35 cellular contexts compared by ENCODE assay signal in genomic region chr2:23859234-23859633, GRCh38.
"Had no signal": no experiment of that assay in that cellular context is flagged by ENCODE, and none has a peak within 500 bp of the region (broad histone marks: within the 10 kb centered on the region; RNA-seq: fewer than 3 reads in every experiment).

No MANE protein-coding gene starts in this region.

- H3K27ac ChIP-seq: adrenal gland, body of pancreas, brain microvascular endothelial cell, breast epithelium, VCaP had no signal

- H3K27me3 Mint-ChIP-seq: activated B cell treated with CpG ODN at 0.5 μM for 24 hours; activated CD4-positive, alpha-beta memory T cell treated with anti-CD3 and anti-CD28 coated beads for 36 hours; activated CD4-positive, alpha-beta T cell treated with anti-CD3 and anti-CD28 coated beads, Interleukin-2, amount 10 ng/mL, durations not matched to agents 24 days and 14 days; activated CD8-positive, alpha-beta T cell treated with anti-CD3 and anti-CD28 coated beads for 36 hours; activated naive CD8-positive, alpha-beta T cell treated with anti-CD3 and anti-CD28 coated beads for 36 hours; activated T-helper 17 cell treated with anti-CD3 and anti-CD28 coated beads, Interleukin-2, amount 50 U/mL, for 72 hours; central memory CD8-positive, alpha-beta T cell had no signal

- H3K4me1 Mint-ChIP-seq: activated B cell treated with CpG ODN at 0.5 μM for 24 hours; activated CD4-positive, alpha-beta T cell treated with anti-CD3 and anti-CD28 coated beads, Interleukin-2, amount 10 ng/mL, durations not matched to agents 24 days and 14 days; activated naive CD8-positive, alpha-beta T cell treated with anti-CD3 and anti-CD28 coated beads for 36 hours; activated T-helper 17 cell treated with anti-CD3 and anti-CD28 coated beads, Interleukin-2, amount 50 U/mL, for 72 hours; central memory CD8-positive, alpha-beta T cell had no signal

- H3K4me3 Mint-ChIP-seq: activated B cell treated with CpG ODN at 0.5 μM for 24 hours; activated CD4-positive, alpha-beta memory T cell treated with anti-CD3 and anti-CD28 coated beads for 36 hours; activated CD4-positive, alpha-beta T cell treated with anti-CD3 and anti-CD28 coated beads, Interleukin-2, amount 10 ng/mL, durations not matched to agents 24 days and 14 days; activated CD8-positive, alpha-beta T cell treated with anti-CD3 and anti-CD28 coated beads for 36 hours; activated naive CD4-positive, alpha-beta T cell treated with anti-CD3 and anti-CD28 coated beads for 36 hours; activated naive CD8-positive, alpha-beta T cell treated with anti-CD3 and anti-CD28 coated beads for 36 hours; activated T-cell treated with anti-CD3 and anti-CD28 coated beads, Interleukin-2, amount 50 U/mL, for 4 hours; activated T-cell treated with anti-CD3 and anti-CD28 coated beads, Interleukin-2, amount 50 U/mL, for 72 hours; activated T-helper 1 cell treated with anti-CD3 and anti-CD28 coated beads, Interleukin-12 subunit alpha, Interleukin-12 subunit beta, Interleukin-2, Interleukin-4 antibody, amounts not matched to agents 30 ng/mL and 10 ng/mL and 1 ng/mL, durations not matched to agents 14 hours and 24 hours and 36 hours; activated T-helper 17 cell treated with anti-CD3 and anti-CD28 coated beads, Interleukin-2, amount 50 U/mL, for 72 hours; central memory CD8-positive, alpha-beta T cell; T-helper 1 cell treated with Interleukin-12 subunit alpha and Interleukin-12 subunit beta and Interleukin-4 antibody, amounts not matched to agents 30 μg/mL and 1 μg/mL, for 36 hours; T-helper 2 cell treated with Interferon-gamma antibody and Interleukin-4, amounts not matched to agents 5 μg/mL and 100 μg/mL, for 36 hours had no signal

- H3K9me3 Mint-ChIP-seq: activated B cell treated with CpG ODN at 0.5 μM for 24 hours; activated CD4-positive, alpha-beta memory T cell treated with anti-CD3 and anti-CD28 coated beads for 36 hours; activated CD4-positive, alpha-beta T cell treated with anti-CD3 and anti-CD28 coated beads, Interleukin-2, amount 10 ng/mL, durations not matched to agents 24 days and 14 days; activated CD8-positive, alpha-beta T cell treated with anti-CD3 and anti-CD28 coated beads for 36 hours; activated naive CD4-positive, alpha-beta T cell treated with anti-CD3 and anti-CD28 coated beads for 36 hours; activated naive CD4-positive, alpha-beta T cell treated with anti-CD3 and anti-CD28 coated beads, Interleukin-2, amount 50 U/mL, for 72 hours; activated naive CD8-positive, alpha-beta T cell treated with anti-CD3 and anti-CD28 coated beads for 36 hours; activated T-cell treated with anti-CD3 and anti-CD28 coated beads, Interleukin-2, amount 50 U/mL, for 4 hours; activated T-cell treated with anti-CD3 and anti-CD28 coated beads, Interleukin-2, amount 50 U/mL, for 72 hours; activated T-helper 1 cell treated with anti-CD3 and anti-CD28 coated beads, Interleukin-12 subunit alpha, Interleukin-12 subunit beta, Interleukin-2, Interleukin-4 antibody, amounts not matched to agents 30 ng/mL and 10 ng/mL and 1 ng/mL, durations not matched to agents 14 hours and 24 hours and 36 hours; activated T-helper 17 cell treated with anti-CD3 and anti-CD28 coated beads, Interleukin-2, amount 50 U/mL, for 72 hours; central memory CD8-positive, alpha-beta T cell; T-helper 1 cell treated with Interleukin-12 subunit alpha and Interleukin-12 subunit beta and Interleukin-4 antibody, amounts not matched to agents 30 μg/mL and 1 μg/mL, for 36 hours; T-helper 2 cell treated with Interferon-gamma antibody and Interleukin-4, amounts not matched to agents 5 μg/mL and 100 μg/mL, for 36 hours had no signal

- DNase-seq: activated B cell treated with CpG ODN at 0.5 μM for 24 hours; activated CD4-positive, alpha-beta memory T cell treated with anti-CD3 and anti-CD28 coated beads for 36 hours; activated CD4-positive, alpha-beta T cell treated with anti-CD3 and anti-CD28 coated beads for 4 hours; activated CD4-positive, alpha-beta T cell treated with anti-CD3 and anti-CD28 coated beads, Interleukin-2, amount 10 ng/mL, durations not matched to agents 24 days and 14 days; activated CD4-positive, alpha-beta T cell treated with anti-CD3 and anti-CD28 coated beads, Interleukin-2, amount 50 U/mL, for 1 hour; activated CD4-positive, alpha-beta T cell treated with anti-CD3 and anti-CD28 coated beads, Interleukin-2, amount 50 U/mL, for 4 hours; activated CD4-positive, CD25-positive, alpha-beta regulatory T cell treated with anti-CD3 and anti-CD28 coated beads, Interleukin-2, amount 50 U/mL, for 72 hours; activated CD8-positive, alpha-beta memory T cell treated with anti-CD3 and anti-CD28 coated beads, Interleukin-2, amount 50 U/mL, for 4 hours; activated CD8-positive, alpha-beta T cell treated with anti-CD3 and anti-CD28 coated beads for 36 hours; activated effector memory CD4-positive, alpha-beta T cell treated with anti-CD3 and anti-CD28 coated beads, Interleukin-2, amount 50 U/mL, for 16 hours; activated gamma-delta T cell treated with Interleukin-2 at 50 U/mL for 16 hours; activated naive CD4-positive, alpha-beta T cell; activated naive CD4-positive, alpha-beta T cell treated with anti-CD3 and anti-CD28 coated beads for 36 hours; activated naive CD4-positive, alpha-beta T cell treated with anti-CD3 and anti-CD28 coated beads, Interleukin-2, amount 50 U/mL, for 16 hours; activated naive CD8-positive, alpha-beta T cell treated with anti-CD3 and anti-CD28 coated beads for 36 hours; activated T-cell treated with anti-CD3 and anti-CD28 coated beads for 4 hours; activated T-cell treated with anti-CD3 and anti-CD28 coated beads, Interleukin-2, amount 50 U/mL, for 1 hour; activated T-cell treated with anti-CD3 and anti-CD28 coated beads, Interleukin-2, amount 50 U/mL, for 4 hours; activated T-cell treated with anti-CD3 and anti-CD28 coated beads, Interleukin-2, amount 50 U/mL, for 72 hours; adrenal gland; amniotic stem cell; aorta; body of pancreas; brain microvascular endothelial cell; T-helper 1 cell; T-helper 2 cell; T-helper 9 cell had no signal

- H3K4me3 ChIP-seq: adrenal gland, body of pancreas, breast epithelium had no signal

- H3K27ac Mint-ChIP-seq: activated B cell treated with CpG ODN at 0.5 μM for 24 hours; activated CD4-positive, alpha-beta memory T cell treated with anti-CD3 and anti-CD28 coated beads for 36 hours; activated CD4-positive, alpha-beta T cell treated with anti-CD3 and anti-CD28 coated beads, Interleukin-2, amount 10 ng/mL, durations not matched to agents 24 days and 14 days; activated naive CD4-positive, alpha-beta T cell treated with anti-CD3 and anti-CD28 coated beads for 36 hours; activated naive CD4-positive, alpha-beta T cell treated with anti-CD3 and anti-CD28 coated beads, Interleukin-2, amount 50 U/mL, for 72 hours; activated naive CD8-positive, alpha-beta T cell treated with anti-CD3 and anti-CD28 coated beads for 36 hours; activated T-cell treated with anti-CD3 and anti-CD28 coated beads, Interleukin-2, amount 50 U/mL, for 72 hours; T-helper 1 cell treated with Interleukin-12 subunit alpha and Interleukin-12 subunit beta and Interleukin-4 antibody, amounts not matched to agents 30 μg/mL and 1 μg/mL, for 36 hours; T-helper 2 cell treated with Interferon-gamma antibody and Interleukin-4, amounts not matched to agents 5 μg/mL and 100 μg/mL, for 36 hours had no signal

- H3K4me1 ChIP-seq: adrenal gland, body of pancreas, breast epithelium had no signal

- H3K27me3 ChIP-seq: adrenal gland, body of pancreas, brain microvascular endothelial cell, breast epithelium had no signal

- H3K36me3 ChIP-seq: adrenal gland, brain microvascular endothelial cell, breast epithelium had no signal

- ATAC-seq: activated CD8-positive, alpha-beta T cell treated with anti-CD3 and anti-CD28 coated beads for 36 hours; activated naive CD4-positive, alpha-beta T cell treated with anti-CD3 and anti-CD28 coated beads, Interleukin-2, amount 50 U/mL, for 72 hours; activated T-cell treated with anti-CD3 and anti-CD28 coated beads, Interleukin-2, amount 50 U/mL, for 4 hours; activated T-cell treated with anti-CD3 and anti-CD28 coated beads, Interleukin-2, amount 50 U/mL, for 72 hours; activated T-helper 17 cell treated with anti-CD3 and anti-CD28 coated beads, Interleukin-2, amount 50 U/mL, for 72 hours; body of pancreas had no signal
